Comparison of ENCODE assay signal across 1 cellular context in genomic region chr19:6604906-6605305, GRCh38.
TF ChIP-seq lines count a peak whose summit lies in the region.

No MANE protein-coding gene starts in this region.

TF ChIP-seq in GM23338, 12 proteins besides CTCF, POLR2A, EP300 and RAD21 (continued from another document):
- TF ChIP-seq, protein P1, sequence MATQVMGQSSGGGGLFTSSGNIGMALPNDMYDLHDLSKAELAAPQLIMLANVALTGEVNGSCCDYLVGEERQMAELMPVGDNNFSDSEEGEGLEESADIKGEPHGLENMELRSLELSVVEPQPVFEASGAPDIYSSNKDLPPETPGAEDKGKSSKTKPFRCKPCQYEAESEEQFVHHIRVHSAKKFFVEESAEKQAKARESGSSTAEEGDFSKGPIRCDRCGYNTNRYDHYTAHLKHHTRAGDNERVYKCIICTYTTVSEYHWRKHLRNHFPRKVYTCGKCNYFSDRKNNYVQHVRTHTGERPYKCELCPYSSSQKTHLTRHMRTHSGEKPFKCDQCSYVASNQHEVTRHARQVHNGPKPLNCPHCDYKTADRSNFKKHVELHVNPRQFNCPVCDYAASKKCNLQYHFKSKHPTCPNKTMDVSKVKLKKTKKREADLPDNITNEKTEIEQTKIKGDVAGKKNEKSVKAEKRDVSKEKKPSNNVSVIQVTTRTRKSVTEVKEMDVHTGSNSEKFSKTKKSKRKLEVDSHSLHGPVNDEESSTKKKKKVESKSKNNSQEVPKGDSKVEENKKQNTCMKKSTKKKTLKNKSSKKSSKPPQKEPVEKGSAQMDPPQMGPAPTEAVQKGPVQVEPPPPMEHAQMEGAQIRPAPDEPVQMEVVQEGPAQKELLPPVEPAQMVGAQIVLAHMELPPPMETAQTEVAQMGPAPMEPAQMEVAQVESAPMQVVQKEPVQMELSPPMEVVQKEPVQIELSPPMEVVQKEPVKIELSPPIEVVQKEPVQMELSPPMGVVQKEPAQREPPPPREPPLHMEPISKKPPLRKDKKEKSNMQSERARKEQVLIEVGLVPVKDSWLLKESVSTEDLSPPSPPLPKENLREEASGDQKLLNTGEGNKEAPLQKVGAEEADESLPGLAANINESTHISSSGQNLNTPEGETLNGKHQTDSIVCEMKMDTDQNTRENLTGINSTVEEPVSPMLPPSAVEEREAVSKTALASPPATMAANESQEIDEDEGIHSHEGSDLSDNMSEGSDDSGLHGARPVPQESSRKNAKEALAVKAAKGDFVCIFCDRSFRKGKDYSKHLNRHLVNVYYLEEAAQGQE (IDR thresholded peaks at IDR 0.05; ENCODE audit: unreplicated experiment), result no peak
- TF ChIP-seq CREB1 (CRISPR knock-in tag; IDR thresholded peaks at IDR 0.05; ENCODE audit: low read depth) (no peak), ZNF331 (CRISPR knock-in tag; IDR thresholded peaks at IDR 0.05; ENCODE audit: low read depth) (no peak)
